9 cellular contexts compared by ENCODE assay signal in the genomic region with DNA sequence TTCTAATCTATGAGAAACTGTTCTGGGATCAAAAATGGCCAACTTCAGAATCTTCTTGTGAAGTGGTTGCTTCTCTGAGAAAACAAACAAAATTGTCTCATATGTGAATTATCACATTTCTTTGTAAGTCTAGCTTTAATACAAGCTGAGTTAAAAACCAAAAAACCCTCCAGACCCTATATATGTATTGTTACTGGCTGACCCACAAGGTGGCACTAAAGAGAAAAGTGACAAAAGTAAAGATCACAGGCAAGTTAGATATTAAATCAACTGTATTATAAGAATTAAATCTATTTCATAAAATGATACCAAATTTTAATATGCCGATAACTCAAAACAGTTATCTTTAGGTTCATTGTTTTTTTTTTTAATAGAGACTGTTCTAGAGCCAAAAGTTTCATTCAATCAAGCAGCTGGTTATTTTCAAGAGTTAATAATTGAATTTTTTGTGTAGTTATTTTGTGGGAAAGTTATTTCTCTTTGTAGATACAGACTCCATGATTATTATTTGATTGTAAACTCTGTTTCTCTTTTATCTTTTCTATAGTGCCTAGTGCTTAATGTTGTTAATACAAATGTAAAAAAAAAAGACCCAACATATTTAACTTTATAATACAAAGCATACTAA. TPM values are rescaled to one million over a fixed set of nuclear protein-coding genes. Genes with fewer than 3 reads are reported as not detected.
DNase-seq lines count a peak whose midpoint lies in the region; ATAC-seq, FAIRE-seq and TF ChIP-seq lines count a peak whose summit lies in the region.
"Had no signal": no experiment of that assay in that cellular context is flagged by ENCODE, and none has a peak within 500 bp of the region (broad histone marks: within the 10 kb centered on the region; RNA-seq: fewer than 3 reads in every experiment).

No MANE protein-coding gene starts in this region.

- H3K36me3 Mint-ChIP-seq in H9 (ENCODE audit: insufficient read depth in 1 of 3, low read depth in 3 of 3) = no peaks in the 10 kb centered on the region
- no peaks in the 10 kb centered on the region for H3K36me3 Mint-ChIP-seq in activated CD4-positive, alpha-beta memory T cell treated with anti-CD3 and anti-CD28 coated beads, Interleukin-2, amount 10 ng/mL, durations not matched to agents 7 days and 5 days (ENCODE audit: low read depth)
- H3K36me3 Mint-ChIP-seq: activated naive CD8-positive, alpha-beta T cell treated with anti-CD3 and anti-CD28 coated beads, Interleukin-2, amount 10 ng/mL, durations not matched to agents 7 days and 5 days had no signal

- H3K36me3 ChIP-seq in SK-N-SH (replicated peaks in 1 of 2; ENCODE audit: control insufficient read depth in 1 of 2, insufficient read depth in 2 of 2, low read length in 1 of 2) (no peaks in the 10 kb centered on the region), keratinocyte (ENCODE audit: control insufficient read depth in 2 of 2, extremely low read depth in 1 of 2, insufficient read depth in 2 of 2, low read length in 2 of 2) (no peaks in the 10 kb centered on the region), gastrocnemius medialis (no peaks in the 10 kb centered on the region)

- no peaks in the 10 kb centered on the region for H3K23me2 ChIP-seq in H9 (ENCODE audit: insufficient read length, low read depth, low read length, poor library complexity, severe bottlenecking)

- no peaks in the 10 kb centered on the region; the same call in 1 of the 2 replicates for H3K4me1 ChIP-seq in H9 (ENCODE audit: insufficient read depth, low read length)
- 0 out of 4 replicates have a peak, but pooled peaks cover 0 to 3% of the 10 kb centered on the region in 2 experiments for H3K4me1 ChIP-seq in SK-N-SH (ENCODE audit: control insufficient read depth in 1 of 2, insufficient read depth in 2 of 2, low read depth in 1 of 2, low read length in 1 of 2)
- no peaks in the 10 kb centered on the region for H3K4me1 ChIP-seq in keratinocyte (ENCODE audit: control insufficient read depth, extremely low read depth, insufficient read depth, low read length)
- no peaks in the 10 kb centered on the region for H3K4me1 ChIP-seq in gastrocnemius medialis

- no peak overlapping the region for H4K5ac ChIP-seq in H9 (ENCODE audit: insufficient read length, low read depth, low read length)

- H3K4me1 Mint-ChIP-seq in H9 = peaks cover 3 to 5% of the 10 kb centered on the region in 2 experiments; a peak in 3 of 4 replicates
- no peaks in the 10 kb centered on the region for H3K4me1 Mint-ChIP-seq in activated CD4-positive, alpha-beta memory T cell treated with anti-CD3 and anti-CD28 coated beads, Interleukin-2, amount 10 ng/mL, durations not matched to agents 7 days and 5 days
- H3K4me1 Mint-ChIP-seq: activated naive CD8-positive, alpha-beta T cell treated with anti-CD3 and anti-CD28 coated beads, Interleukin-2, amount 10 ng/mL, durations not matched to agents 7 days and 5 days had no signal

- H3K27ac Mint-ChIP-seq in H9 = no peak overlapping the region
- no peak overlapping the region for H3K27ac Mint-ChIP-seq in activated CD4-positive, alpha-beta memory T cell treated with anti-CD3 and anti-CD28 coated beads, Interleukin-2, amount 10 ng/mL, durations not matched to agents 7 days and 5 days
- H3K27ac Mint-ChIP-seq: activated naive CD8-positive, alpha-beta T cell treated with anti-CD3 and anti-CD28 coated beads, Interleukin-2, amount 10 ng/mL, durations not matched to agents 7 days and 5 days had no signal

- no peaks in the 10 kb centered on the region for H3F3A ChIP-seq in SK-N-SH (replicated peaks; ENCODE audit: insufficient read depth)

- no peak overlapping the region for H3K4me3 Mint-ChIP-seq in H9
- H3K4me3 Mint-ChIP-seq in activated CD4-positive, alpha-beta memory T cell treated with anti-CD3 and anti-CD28 coated beads, Interleukin-2, amount 10 ng/mL, durations not matched to agents 7 days and 5 days = no peak overlapping the region
- H3K4me3 Mint-ChIP-seq: activated naive CD8-positive, alpha-beta T cell treated with anti-CD3 and anti-CD28 coated beads, Interleukin-2, amount 10 ng/mL, durations not matched to agents 7 days and 5 days had no signal

- H2BK12ac ChIP-seq in H9 (ENCODE audit: insufficient read length, low read depth, low read length) = no peak overlapping the region

- no peak overlapping the region for H4K8ac ChIP-seq in H9 (replicated peaks; ENCODE audit: insufficient read length, low read depth, low read length)

- no peak overlapping the region for H3K23ac ChIP-seq in H9 (ENCODE audit: insufficient read length, low read depth, low read length)

- H3K27me3 Mint-ChIP-seq in H9 (ENCODE audit: low read depth) = peaks cover 2% of the 10 kb centered on the region; the same call in 1 of the 2 replicates
- H3K27me3 Mint-ChIP-seq in activated CD4-positive, alpha-beta memory T cell treated with anti-CD3 and anti-CD28 coated beads, Interleukin-2, amount 10 ng/mL, durations not matched to agents 7 days and 5 days = peaks cover 4% of the 10 kb centered on the region

- dilution Hi-C loops in keratinocyte (cut with MboI; ENCODE audit: extremely low pct_ligation_motif_present, low sequenced_read_pairs) = no loop called here

- TF ChIP-seq EP300 in SK-N-SH (IDR thresholded peaks at IDR 0.05; ENCODE audit: borderline replicate concordance in 1 of 2, low read depth in 1 of 2, low read length in 1 of 2) = no peak

- no peaks in the 10 kb centered on the region for H3K79me2 ChIP-seq in H9 (ENCODE audit: insufficient read depth, low read length)
- no peaks in the 10 kb centered on the region for H3K79me2 ChIP-seq in SK-N-SH (ENCODE audit: insufficient read depth)
- no peaks in the 10 kb centered on the region for H3K79me2 ChIP-seq in keratinocyte (ENCODE audit: control insufficient read depth, insufficient read depth, low read length)

- H2AFZ ChIP-seq in H9 (ENCODE audit: low read length) (no peak overlapping the region), SK-N-SH (ENCODE audit: low read depth) (no peak overlapping the region), keratinocyte (ENCODE audit: control insufficient read depth, low read length) (no peak overlapping the region)

- POLR2A ChIA-PET in SK-N-SH (lab: Yijun Ruan, JAX) = no interaction called here
- POLR2A ChIA-PET in activated CD4-positive, alpha-beta memory T cell treated with anti-CD3 and anti-CD28 coated beads, Interleukin-2, amount 10 ng/mL, durations not matched to agents 7 days and 5 days (lab: Charles Lee) = no interaction called here

- H3K27me3 ChIP-seq in H9 (ENCODE audit: insufficient read depth, low read length) (no peaks in the 10 kb centered on the region), SK-N-SH (ENCODE audit: insufficient read depth) (no peaks in the 10 kb centered on the region), keratinocyte (ENCODE audit: control insufficient read depth, extremely low read depth, insufficient read depth, low read length) (no peaks in the 10 kb centered on the region), gastrocnemius medialis (peaks cover 0 to under 1% (median under 1%) of the 10 kb centered on the region in 3 donors)

- CTCF ChIA-PET in SK-N-SH (lab: Yijun Ruan, JAX) = interaction anchor here (0.7 to 2.7 kb wide), 10 partner anchors 9 to 255 kb away, joined by 3 to 15 read pairs (median 4); no protein-coding TSS in a partner anchor
- CTCF ChIA-PET in activated CD4-positive, alpha-beta memory T cell treated with anti-CD3 and anti-CD28 coated beads, Interleukin-2, amount 10 ng/mL, durations not matched to agents 7 days and 5 days (lab: Charles Lee) = no interaction called here

- no peak overlapping the region for H3T11ph ChIP-seq in H9 (ENCODE audit: low read length)

- no peaks in the 10 kb centered on the region for H4K20me1 ChIP-seq in H9 (ENCODE audit: control insufficient read depth, insufficient read depth, insufficient read length)
- H4K20me1 ChIP-seq in SK-N-SH (ENCODE audit: insufficient read depth) = no peaks in the 10 kb centered on the region
- H4K20me1 ChIP-seq in keratinocyte (ENCODE audit: control insufficient read depth, extremely low read depth, insufficient read depth, low read length) = no peaks in the 10 kb centered on the region

- H2BK20ac ChIP-seq in H9 (ENCODE audit: low read depth, low read length, poor library complexity, severe bottlenecking) = no peak overlapping the region

- H3K4ac ChIP-seq in H9 (ENCODE audit: low read depth, low read length) = no peak overlapping the region

- H3K4me3 ChIP-seq in SK-N-SH (ENCODE audit: low read depth in 2 of 2, low read length in 1 of 2) = no peak overlapping the region
- no peak overlapping the region for H3K4me3 ChIP-seq in keratinocyte (ENCODE audit: control insufficient read depth in 2 of 3, extremely low read depth in 1 of 3, insufficient read depth in 2 of 3, low read depth in 1 of 3, low read length in 3 of 3)
- H3K4me3 ChIP-seq in gastrocnemius medialis = no peak overlapping the region

- no peaks in the 10 kb centered on the region for H3K9me2 ChIP-seq in SK-N-SH

- no peak overlapping the region for H3K9ac ChIP-seq in H9 (ENCODE audit: extremely low read depth, insufficient read length, low read length)
- H3K9ac ChIP-seq in SK-N-SH = no peak overlapping the region
- no peak overlapping the region for H3K9ac ChIP-seq in keratinocyte (ENCODE audit: control insufficient read depth, extremely low read depth, insufficient read depth, low read length)

- H3K4me2 ChIP-seq in H9 (ENCODE audit: insufficient read depth, insufficient read length, low read length) = no peak overlapping the region
- no peak overlapping the region for H3K4me2 ChIP-seq in SK-N-SH
- H3K4me2 ChIP-seq in keratinocyte (ENCODE audit: control insufficient read depth, extremely low read depth, insufficient read depth, low read depth, low read length) = no peak overlapping the region

- no peak for TF ChIP-seq POLR2A in gastrocnemius medialis (IDR thresholded peaks at IDR 0.05)

- H2BK15ac ChIP-seq in H9 (ENCODE audit: low read depth, low read length) = no peak overlapping the region

- no peak overlapping the region for H4K91ac ChIP-seq in H9 (ENCODE audit: insufficient read length, low read depth, low read length)

- no peak overlapping the region for H2AK5ac ChIP-seq in H9 (ENCODE audit: insufficient read length, low read length)

- no peak overlapping the region for H3K18ac ChIP-seq in H9 (ENCODE audit: insufficient read length, low read depth, low read length)

- TF ChIP-seq CTCF in H9 (conservative IDR thresholded peaks at IDR 0.05) (peak; percentile 70), SK-N-SH (IDR thresholded peaks at IDR 0.05) (peak; percentile 71), keratinocyte (optimal IDR thresholded peaks at IDR 0.05 in 1 of 3, IDR thresholded peaks at IDR 0.05 in 1 of 3, conservative IDR thresholded peaks at IDR 0.05 in 1 of 3; ENCODE audit: extremely low read depth in 1 of 3, insufficient read depth in 2 of 3, low read length in 3 of 3) (peak in 2 of 3 experiments; percentile 8 to 13), gastrocnemius medialis (IDR thresholded peaks at IDR 0.05 in 4 of 5, conservative IDR thresholded peaks at IDR 0.05 in 1 of 5) (no peak)

- H3K9me1 ChIP-seq in keratinocyte (ENCODE audit: control insufficient read depth, extremely low read depth, insufficient read depth, low read length) = no peaks in the 10 kb centered on the region

- no peak for ATAC-seq in gastrocnemius medialis

- H3K9me3 ChIP-seq in H9 (ENCODE audit: control insufficient read depth, low read depth, low read length) = no peaks in the 10 kb centered on the region
- H3K9me3 ChIP-seq in SK-N-SH = no peaks in the 10 kb centered on the region
- no peaks in the 10 kb centered on the region for H3K9me3 ChIP-seq in keratinocyte (ENCODE audit: control insufficient read depth, low read depth, low read length)
- no peaks in the 10 kb centered on the region for H3K9me3 ChIP-seq in gastrocnemius medialis

- no peak overlapping the region for H2BK5ac ChIP-seq in H9 (ENCODE audit: insufficient read length, low read length)

- no peak overlapping the region for H3K27ac ChIP-seq in H9 (ENCODE audit: insufficient read length, low read depth, low read length)
- no peak overlapping the region for H3K27ac ChIP-seq in SK-N-SH (ENCODE audit: low read depth in 2 of 2, low read length in 1 of 2)
- no peak overlapping the region for H3K27ac ChIP-seq in keratinocyte (ENCODE audit: control insufficient read depth, insufficient read depth, low read length)
- no peak overlapping the region for H3K27ac ChIP-seq in gastrocnemius medialis

- TF ChIP-seq RAD21 in SK-N-SH (IDR thresholded peaks at IDR 0.05; ENCODE audit: low read length) = peak; percentile 47

- peak; percentile 21 for DNase-seq in Ammon's horn (ENCODE audit: low spot score)
- DNase-seq in H9 = no peak
- DNase-seq in SK-N-SH = peak; percentile 23
- no peak for DNase-seq in keratinocyte (ENCODE audit: low read depth, low spot score)
- DNase-seq in occipital lobe (lab: John Stamatoyannopoulos, UW) = no peak
- DNase-seq in activated CD4-positive, alpha-beta T cell treated with anti-CD3 and anti-CD28 coated beads for 1 hour = no peak
- no peak for DNase-seq in activated CD4-positive, alpha-beta memory T cell treated with anti-CD3 and anti-CD28 coated beads, Interleukin-2, amount 10 ng/mL, durations not matched to agents 7 days and 5 days
- no peak for DNase-seq in gastrocnemius medialis
- DNase-seq: activated naive CD8-positive, alpha-beta T cell treated with anti-CD3 and anti-CD28 coated beads, Interleukin-2, amount 10 ng/mL, durations not matched to agents 7 days and 5 days had no signal

- no peaks in the 10 kb centered on the region for H3K79me1 ChIP-seq in H9 (ENCODE audit: insufficient read depth, low read depth, low read length, poor library complexity, severe bottlenecking)

- in situ Hi-C loops in gastrocnemius medialis (cut with MboI; ENCODE audit: low sequenced_read_pairs in 4 of 4) = no loop called here

- no peak for FAIRE-seq in keratinocyte (lab: Jason Lieb, UNC)

- H3K9me3 Mint-ChIP-seq in H9 = no peaks in the 10 kb centered on the region
- no peaks in the 10 kb centered on the region for H3K9me3 Mint-ChIP-seq in activated CD4-positive, alpha-beta memory T cell treated with anti-CD3 and anti-CD28 coated beads, Interleukin-2, amount 10 ng/mL, durations not matched to agents 7 days and 5 days
- H3K9me3 Mint-ChIP-seq: activated naive CD8-positive, alpha-beta T cell treated with anti-CD3 and anti-CD28 coated beads, Interleukin-2, amount 10 ng/mL, durations not matched to agents 7 days and 5 days had no signal

- H3K56ac ChIP-seq in H9 (ENCODE audit: insufficient read length, low read depth, low read length) = no peak overlapping the region

- no CpG with 5 or more reads among the region's 1 CpG for WGBS in H9 (ENCODE audit: extremely low coverage, insufficient read length, low lambda C conversion rate)
- WGBS in SK-N-SH (ENCODE audit: low lambda C conversion rate) = 7% methylated on average over 1 of the region's 1 CpG

- H2BK120ac ChIP-seq in H9 (ENCODE audit: low read depth, low read length, poor library complexity, severe bottlenecking) = no peak overlapping the region

- intact Hi-C loops in gastrocnemius medialis (cut with DNase I; ENCODE audit: low total_unique reads) = no loop called here

- no peak overlapping the region for H3K14ac ChIP-seq in H9 (ENCODE audit: insufficient read depth, low read length)

RNA-seq across cellular contexts. Expression of gene TRHDE, which starts 7.5 kb away (rescaled TPM):
- 0.68 and 1.0 TPM in 2 replicates for total RNA-seq in H9 (2021)
- polyA plus RNA-seq in SK-N-SH (2012; rRNA removed) = 0.46 and 1.1 TPM in 2 replicates
- polyA plus RNA-seq in SK-N-SH (2012; cell fraction: cytosol; rRNA removed) = 1.1 TPM in 2 replicates
- 0.65 and 0.79 TPM in 2 replicates for polyA plus RNA-seq in SK-N-SH (2012; cell fraction: nucleus; rRNA removed)
- 0.12 to 0.21 TPM (median 0.17 TPM) in 3 replicates for polyA plus RNA-seq in keratinocyte
- not detected for polyA plus RNA-seq in keratinocyte (2011; ENCODE audit: low read depth)
- polyA plus RNA-seq in keratinocyte (2011; cell fraction: cytosol; rRNA removed) = 0.04 and 0.06 TPM in 2 replicates
- 0.11 and 0.55 TPM in 2 replicates for polyA plus RNA-seq in keratinocyte (2011; cell fraction: nucleus; rRNA removed)
- 0.21 TPM in 1 of 2 replicates, not detected in the other for polyA plus RNA-seq in keratinocyte (2012; ENCODE audit: low replicate concordance)
- polyA minus RNA-seq in keratinocyte = 0.13 to 0.90 TPM (median 0.30 TPM) in 3 replicates
- polyA minus RNA-seq in keratinocyte (2011; cell fraction: cytosol; rRNA and poly(A)+ RNA removed) = not detected
- polyA minus RNA-seq in keratinocyte (2011; cell fraction: nucleus; rRNA and poly(A)+ RNA removed) = 0.93 and 1.3 TPM in 2 replicates
- 57.1 TPM for total RNA-seq in occipital lobe
- total RNA-seq in activated CD4-positive, alpha-beta memory T cell treated with anti-CD3 and anti-CD28 coated beads, Interleukin-2, amount 10 ng/mL, durations not matched to agents 7 days and 5 days = not detected
- 1 to 10 TPM in 2 of 4 donors, under 1 TPM in 2; 0.17 to 3.4 (median 0.88) TPM for total RNA-seq in gastrocnemius medialis
- total RNA-seq: activated naive CD8-positive, alpha-beta T cell treated with anti-CD3 and anti-CD28 coated beads, Interleukin-2, amount 10 ng/mL, durations not matched to agents 7 days and 5 days had no signal

Comparison
In these comparisons a context has a peak if more than half of its experiments do, and no peak if none do; other contexts are left out.
1. DNase-seq: peak in Ammon's horn (single experiment) and SK-N-SH (single experiment); none in H9 (single experiment), keratinocyte (single experiment), occipital lobe (single experiment), activated CD4-positive, alpha-beta T cell treated with anti-CD3 and anti-CD28 coated beads for 1 hour (single experiment), activated CD4-positive, alpha-beta memory T cell treated with anti-CD3 and anti-CD28 coated beads, Interleukin-2, amount 10 ng/mL, durations not matched to agents 7 days and 5 days (single experiment) and gastrocnemius medialis (0 of 2).
2. CTCF ChIP-seq: peak in H9 (single experiment), SK-N-SH (single experiment) and keratinocyte (2 of 3); none in gastrocnemius medialis (0 of 5).
3. RNA of gene TRHDE, which starts 7.5 kb away (total RNA-seq): 57.1 TPM in occipital lobe (single experiment); 0.17 to 3.4 TPM in gastrocnemius medialis, 0.68 to 1.0 TPM in H9 and not detected in activated CD4-positive, alpha-beta memory T cell treated with anti-CD3 and anti-CD28 coated beads, Interleukin-2, amount 10 ng/mL, durations not matched to agents 7 days and 5 days; every median in the first group is over 10 times any median in the second.